Comparison of ENCODE assay signal across 8 cellular contexts in genomic region chr9:121640076-121640475, GRCh38. TPM values are rescaled to one million over a fixed set of nuclear protein-coding genes. Genes with fewer than 3 reads are reported as not detected.
DNase-seq lines count a peak whose midpoint lies in the region; ATAC-seq and TF ChIP-seq lines count a peak whose summit lies in the region.
"Had no signal": no experiment of that assay in that cellular context is flagged by ENCODE, and none has a peak within 500 bp of the region (broad histone marks: within the 10 kb centered on the region; RNA-seq: fewer than 3 reads in every experiment).

No MANE protein-coding gene starts in this region.

- peaks cover 4% of the 10 kb centered on the region for H3K36me3 Mint-ChIP-seq in T-helper 17 cell (ENCODE audit: low read depth)
- H3K36me3 Mint-ChIP-seq: T-cell had no signal

- H3K4me1 Mint-ChIP-seq in T-helper 17 cell = peaks cover 4% of the 10 kb centered on the region
- H3K4me1 Mint-ChIP-seq: T-cell had no signal

- no peak overlapping the region for H3K4me3 Mint-ChIP-seq in T-helper 17 cell
- H3K4me3 Mint-ChIP-seq: T-cell had no signal

- DNase-seq in NB4 (ENCODE audit: low read depth) (peak; percentile 61), astrocyte of the cerebellum (ENCODE audit: low read depth) (no peak), kidney tubule cell (ENCODE audit: low spot score) (peak; percentile 48), T-helper 17 cell (no peak)
- peak; percentile 77 for DNase-seq in stimulated activated CD8-positive, alpha-beta memory T cell treated with anti-CD3 and anti-CD28 coated beads, Interleukin-4, amount 100 ng/mL, for 48 hours

- in situ Hi-C loops in astrocyte of the cerebellum (cut with HindIII; ENCODE audit: low sequenced_read_pairs) = no loop called here

- TF ChIP-seq POLR2A in NB4 (IDR thresholded peaks at IDR 0.05; ENCODE audit: extremely low read depth, insufficient read length) = no peak

- ATAC-seq in HG02610 (IDR thresholded peaks at IDR 0.05; ENCODE audit: unreplicated experiment) (no peak), T-helper 17 cell (no peak)
- ATAC-seq: T-cell had no signal

- peaks cover 31% of the 10 kb centered on the region for H3K27me3 Mint-ChIP-seq in T-helper 17 cell

- TF ChIP-seq CTCF in GM12872 (IDR thresholded peaks at IDR 0.05; ENCODE audit: insufficient read depth, low read depth, low read length) (peak; percentile 55), NB4 (IDR thresholded peaks at IDR 0.05; ENCODE audit: low read depth, low read length) (peak; percentile 60), astrocyte of the cerebellum (IDR thresholded peaks at IDR 0.05; ENCODE audit: low read depth, low read length, missing control alignments) (peak; percentile 42)

- H3K27ac Mint-ChIP-seq in T-helper 17 cell = no peak overlapping the region
- H3K27ac Mint-ChIP-seq: T-cell had no signal

- H3K9me3 ChIP-seq in T-helper 17 cell (ENCODE audit: control insufficient read depth, low read length, poor library complexity, severe bottlenecking) = no peaks in the 10 kb centered on the region

- H3K4me3 ChIP-seq in NB4 (ENCODE audit: low read depth, low read length) (no peak overlapping the region), astrocyte of the cerebellum (ENCODE audit: low read depth, low read length) (no peak overlapping the region)

RNA-seq across cellular contexts. Expression of gene DAB2IP, which starts 11.4 kb away (rescaled TPM):
- total RNA-seq in T-helper 17 cell = not detected

Comparison
In these comparisons a context has a peak if more than half of its experiments do, and no peak if none do; other contexts are left out.
1. DNase-seq: peak in NB4 (single experiment), kidney tubule cell (single experiment) and stimulated activated CD8-positive, alpha-beta memory T cell treated with anti-CD3 and anti-CD28 coated beads, Interleukin-4, amount 100 ng/mL, for 48 hours (single experiment); none in astrocyte of the cerebellum (single experiment) and T-helper 17 cell (0 of 3).
2. Peak in every context shown above with its lines, with median percentiles within 50 percentile points of each other: CTCF ChIP-seq.